In the genomic region with DNA sequence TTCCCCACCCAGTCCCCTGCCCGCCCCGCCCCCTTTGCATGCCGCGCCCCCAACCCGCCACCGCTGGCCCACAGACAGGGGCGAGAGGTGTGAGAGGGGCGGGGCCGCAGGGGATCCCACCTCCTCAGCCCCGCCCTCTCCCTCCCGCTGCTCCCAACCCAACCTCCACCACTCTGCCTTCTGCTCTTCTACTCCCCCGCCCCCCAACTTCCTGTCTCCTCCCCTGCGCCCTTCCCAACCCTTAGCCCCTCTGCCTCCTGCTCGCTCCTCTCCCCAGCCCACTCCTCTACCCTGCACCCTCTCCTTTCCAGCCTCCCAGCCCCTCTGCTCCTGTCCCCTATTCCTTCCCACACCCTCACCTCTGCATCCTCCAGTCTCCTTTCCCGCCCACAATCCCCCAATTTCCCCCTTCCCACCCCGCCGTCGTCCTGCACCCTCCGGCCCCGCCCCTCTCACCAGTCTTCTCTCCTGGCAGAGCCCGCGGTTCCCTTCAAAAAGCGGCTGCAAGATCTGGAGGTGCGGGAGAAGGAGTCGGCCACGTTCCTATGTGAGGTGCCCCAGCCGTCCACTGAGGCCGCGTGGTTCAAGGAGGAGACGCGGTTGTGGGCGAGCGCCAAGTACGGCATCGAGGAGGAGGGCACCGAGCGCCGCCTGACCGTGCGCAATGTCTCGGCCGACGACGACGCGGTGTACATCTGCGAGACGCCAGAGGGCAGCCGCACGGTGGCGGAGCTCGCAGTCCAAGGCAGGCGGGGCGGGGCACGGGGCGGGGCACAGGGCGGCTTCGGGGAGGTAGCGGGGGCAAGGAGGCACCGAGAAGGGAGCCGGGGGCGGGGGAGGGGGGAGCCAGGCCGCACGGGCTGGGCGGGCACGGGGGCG, we compare ENCODE assay signal across 8 cellular contexts. TPM values are rescaled to one million over a fixed set of nuclear protein-coding genes. Genes with fewer than 3 reads are reported as not detected.
DNase-seq lines count a peak whose midpoint lies in the region; ATAC-seq, FAIRE-seq and TF ChIP-seq lines count a peak whose summit lies in the region.

No MANE protein-coding gene starts in this region.

- no peaks in the 10 kb centered on the region for H3K36me3 ChIP-seq in GM06990 (ENCODE audit: control insufficient read depth, insufficient read depth, low read length)
- no peaks in the 10 kb centered on the region for H3K36me3 ChIP-seq in SU-DHL-6 (ENCODE audit: low read length)

- peak overlapping the region; percentile 52 for H3K4me3 ChIP-seq in GM06990 (replicated peaks; ENCODE audit: low read depth, low read length)
- H3K4me3 ChIP-seq in NB4 (ENCODE audit: low read depth, low read length): peak overlapping the region; percentile 38
- H3K4me3 ChIP-seq in SU-DHL-6 (ENCODE audit: insufficient read depth, low read length, poor library complexity, severe bottlenecking): peak overlapping the region; percentile 69

- H3K4me2 ChIP-seq in SU-DHL-6 (ENCODE audit: low read depth, low read length, poor library complexity, severe bottlenecking): peak overlapping the region; percentile 78

- H3K9me3 Mint-ChIP-seq in activated naive CD8-positive, alpha-beta T cell treated with anti-CD3 and anti-CD28 coated beads, Interleukin-2, amount 50 U/mL, for 24 hours: no peaks in the 10 kb centered on the region

- intact Hi-C loops in left ventricle myocardium superior (cut with micrococcal nuclease): no loop called here

- TF ChIP-seq CTCF in GM06990 (IDR thresholded peaks at IDR 0.05; ENCODE audit: insufficient read depth, low read length, poor library complexity, severe bottlenecking) (peak; percentile 64), NB4 (IDR thresholded peaks at IDR 0.05; ENCODE audit: low read depth, low read length) (peak; percentile 19), SU-DHL-6 (IDR thresholded peaks at IDR 0.05; ENCODE audit: insufficient read depth, low read length, poor library complexity, severe bottlenecking) (peak; percentile 36)

- H3F3A ChIP-seq in SU-DHL-6 (ENCODE audit: insufficient read depth): no peaks in the 10 kb centered on the region

- peak overlapping the region; percentile 64 for H3K27ac Mint-ChIP-seq in activated naive CD8-positive, alpha-beta T cell treated with anti-CD3 and anti-CD28 coated beads, Interleukin-2, amount 50 U/mL, for 24 hours

- no peak for TF ChIP-seq POLR2A in NB4 (IDR thresholded peaks at IDR 0.05; ENCODE audit: extremely low read depth, insufficient read length)

- H3K27me3 Mint-ChIP-seq in activated naive CD8-positive, alpha-beta T cell treated with anti-CD3 and anti-CD28 coated beads, Interleukin-2, amount 50 U/mL, for 24 hours: no peaks in the 10 kb centered on the region

- peak overlapping the region; percentile 93 for H2AFZ ChIP-seq in SU-DHL-6 (ENCODE audit: low read depth, low read length, severe bottlenecking)

- no peaks in the 10 kb centered on the region for H3K9me3 ChIP-seq in SU-DHL-6 (ENCODE audit: insufficient read depth, low read length)

- DNase-seq in GM06990 (ENCODE audit: extremely low read depth, insufficient read length): peak; percentile 82
- DNase-seq in NB4 (ENCODE audit: low read depth): peak; percentile 89
- DNase-seq in activated naive CD8-positive, alpha-beta T cell treated with anti-CD3 and anti-CD28 coated beads, Interleukin-2, amount 50 U/mL, for 24 hours: peak; percentile 91
- peak; percentile 90 for DNase-seq in left ventricle myocardium superior
- DNase-seq in pulmonary artery endothelial cell (ENCODE audit: low read depth, low spot score): peak; percentile 13
- DNase-seq in urothelium cell line (ENCODE audit: low spot score): peak; percentile 97

- peaks cover 4% of the 10 kb centered on the region for H3K4me1 Mint-ChIP-seq in activated naive CD8-positive, alpha-beta T cell treated with anti-CD3 and anti-CD28 coated beads, Interleukin-2, amount 50 U/mL, for 24 hours

- ATAC-seq in HG02588 (IDR thresholded peaks at IDR 0.05; ENCODE audit: unreplicated experiment) (peak; percentile 83), left ventricle myocardium superior (peak; percentile 52)
- peak; percentile 93 for ATAC-seq in activated naive CD8-positive, alpha-beta T cell treated with anti-CD3 and anti-CD28 coated beads, Interleukin-2, amount 50 U/mL, for 24 hours

- peak overlapping the region; percentile 80 for H3K4me3 Mint-ChIP-seq in activated naive CD8-positive, alpha-beta T cell treated with anti-CD3 and anti-CD28 coated beads, Interleukin-2, amount 50 U/mL, for 24 hours

- FAIRE-seq in urothelium cell line (lab: Jason Lieb, UNC): peak; percentile 98

- no peaks in the 10 kb centered on the region for H4K20me1 ChIP-seq in SU-DHL-6 (ENCODE audit: low read depth, low read length)

- H3K9ac ChIP-seq in SU-DHL-6 (ENCODE audit: low read length): peak overlapping the region; percentile 60

- H3K9me2 ChIP-seq in SU-DHL-6 (replicated peaks; ENCODE audit: insufficient read depth, low read length): no peaks in the 10 kb centered on the region

- H3K36me3 Mint-ChIP-seq in activated naive CD8-positive, alpha-beta T cell treated with anti-CD3 and anti-CD28 coated beads, Interleukin-2, amount 50 U/mL, for 24 hours (ENCODE audit: low read depth): no peaks in the 10 kb centered on the region

- H3K27me3 ChIP-seq in GM06990 (replicated peaks; ENCODE audit: control insufficient read depth, insufficient read depth, low read length) (no peaks in the 10 kb centered on the region; the same call in 1 of the 2 replicates), SU-DHL-6 (ENCODE audit: low read length) (no peaks in the 10 kb centered on the region)

- H3K79me2 ChIP-seq in SU-DHL-6 (ENCODE audit: insufficient read depth, low read length): no peaks in the 10 kb centered on the region

- no peak overlapping the region; the same call in 1 of the 2 replicates for H3K27ac ChIP-seq in SU-DHL-6 (ENCODE audit: low read depth, low read length)

RNA-seq across cellular contexts. Expression of a gene that starts 5.4 kb away (rescaled TPM):
- total RNA-seq in left ventricle myocardium superior (316 TPM), pulmonary artery endothelial cell (3.4 and 4.7 TPM in 2 replicates)

RNA-seq across cellular contexts. Expression of a gene that starts 47.6 kb away (rescaled TPM):
- total RNA-seq in left ventricle myocardium superior: 11.2 TPM
- 6.5 and 6.9 TPM in 2 replicates for total RNA-seq in pulmonary artery endothelial cell

Comparison
In these comparisons a context has a peak if more than half of its experiments do, and no peak if none do; other contexts are left out.
1. DNase-seq: peak in every context shown above with its lines; median percentile 97 in urothelium cell line; 91 in activated naive CD8-positive, alpha-beta T cell treated with anti-CD3 and anti-CD28 coated beads, Interleukin-2, amount 50 U/mL, for 24 hours; 90 in left ventricle myocardium superior; 89 in NB4; 82 in GM06990; 13 in pulmonary artery endothelial cell.
2. RNA of a gene that starts 5.4 kb away (total RNA-seq): 316 TPM in left ventricle myocardium superior (single experiment); 3.4 to 4.7 TPM in pulmonary artery endothelial cell; every median in the first group is over 10 times any median in the second.
3. Peak in every context shown above with its lines, with median percentiles within 50 percentile points of each other: H3K4me3 ChIP-seq, CTCF ChIP-seq and ATAC-seq.